In genomic region chr10:91163269-91163708, GRCh38 we compare ENCODE assay signal across 8 cellular contexts. TPM values are rescaled to one million over a fixed set of nuclear protein-coding genes. Genes with fewer than 3 reads are reported as not detected.
A peak's percentile ranks its signal among the peaks of the same experiment; 100 is the strongest.
DNase-seq lines count a peak whose midpoint lies in the region; ATAC-seq and TF ChIP-seq lines count a peak whose summit lies in the region.

No MANE protein-coding gene starts in this region.

- H3K27ac ChIP-seq in muscle layer of colon (ENCODE audit: low read depth, low read length) = peak overlapping the region; percentile 76

- peak; percentile 52 for ATAC-seq in HG02943 (IDR thresholded peaks at IDR 0.05; ENCODE audit: low read depth, unreplicated experiment)

- H3K4me1 ChIP-seq in muscle layer of colon (ENCODE audit: insufficient read depth, low read length) = peaks cover 17% of the 10 kb centered on the region

- DNase-seq in activated CD8-positive, alpha-beta memory T cell treated with anti-CD3 and anti-CD28 coated beads for 1 hour (ENCODE audit: extremely low read depth in 1 of 2, low read depth in 1 of 2) = peak; percentile 63 to 66
- no peak for DNase-seq in activated CD8-positive, alpha-beta memory T cell treated with anti-CD3 and anti-CD28 coated beads for 24 hours
- DNase-seq in NCI-H526 (lab: John Stamatoyannopoulos, UW) (peak; percentile 22 to 71), activated T-cell treated with anti-CD3 and anti-CD28 coated beads for 48 hours (ENCODE audit: low read depth) (peak; percentile 68), epithelial cell of proximal tubule (ENCODE audit: low read depth) (no peak)
- peak; percentile 44 to 55 for DNase-seq in stimulated activated CD8-positive, alpha-beta memory T cell treated with anti-CD3 and anti-CD28 coated beads, Interleukin-7, amount 100 ng/mL, for 1 hour (ENCODE audit: low read depth in 2 of 2)

- H3K4me3 ChIP-seq in epithelial cell of proximal tubule (ENCODE audit: low read depth, low read length) (peak overlapping the region; percentile 79), muscle layer of colon (ENCODE audit: low read depth in 1 of 2, low read length in 2 of 2) (peak overlapping the region; percentile 55 to 93)

- no peaks in the 10 kb centered on the region for H3K9me3 ChIP-seq in muscle layer of colon (ENCODE audit: low read length)

- no peaks in the 10 kb centered on the region for H3K36me3 ChIP-seq in muscle layer of colon (ENCODE audit: insufficient read depth, low read length)

- H3K9ac ChIP-seq in muscle layer of colon (ENCODE audit: low read length) = no peak overlapping the region

- no peaks in the 10 kb centered on the region for H3K27me3 ChIP-seq in muscle layer of colon (ENCODE audit: control insufficient read depth in 1 of 2, insufficient read depth in 2 of 2, low read length in 2 of 2)

- no peak for TF ChIP-seq CTCF in epithelial cell of proximal tubule (conservative IDR thresholded peaks at IDR 0.05; ENCODE audit: low read depth, low read length)

RNA-seq across cellular contexts. Expression of gene PCGF5, which starts 57.2 kb away (rescaled TPM):
- total RNA-seq in epithelial cell of proximal tubule = 27.4 and 29.5 TPM in 2 replicates

Comparison
In these comparisons a context has a peak if more than half of its experiments do, and no peak if none do; other contexts are left out.
1. DNase-seq: peak in activated CD8-positive, alpha-beta memory T cell treated with anti-CD3 and anti-CD28 coated beads for 1 hour (2 of 2), NCI-H526 (2 of 2), activated T-cell treated with anti-CD3 and anti-CD28 coated beads for 48 hours (single experiment) and stimulated activated CD8-positive, alpha-beta memory T cell treated with anti-CD3 and anti-CD28 coated beads, Interleukin-7, amount 100 ng/mL, for 1 hour (2 of 2); none in activated CD8-positive, alpha-beta memory T cell treated with anti-CD3 and anti-CD28 coated beads for 24 hours (single experiment) and epithelial cell of proximal tubule (single experiment).